8 cellular contexts compared by ENCODE assay signal in the genomic region with DNA sequence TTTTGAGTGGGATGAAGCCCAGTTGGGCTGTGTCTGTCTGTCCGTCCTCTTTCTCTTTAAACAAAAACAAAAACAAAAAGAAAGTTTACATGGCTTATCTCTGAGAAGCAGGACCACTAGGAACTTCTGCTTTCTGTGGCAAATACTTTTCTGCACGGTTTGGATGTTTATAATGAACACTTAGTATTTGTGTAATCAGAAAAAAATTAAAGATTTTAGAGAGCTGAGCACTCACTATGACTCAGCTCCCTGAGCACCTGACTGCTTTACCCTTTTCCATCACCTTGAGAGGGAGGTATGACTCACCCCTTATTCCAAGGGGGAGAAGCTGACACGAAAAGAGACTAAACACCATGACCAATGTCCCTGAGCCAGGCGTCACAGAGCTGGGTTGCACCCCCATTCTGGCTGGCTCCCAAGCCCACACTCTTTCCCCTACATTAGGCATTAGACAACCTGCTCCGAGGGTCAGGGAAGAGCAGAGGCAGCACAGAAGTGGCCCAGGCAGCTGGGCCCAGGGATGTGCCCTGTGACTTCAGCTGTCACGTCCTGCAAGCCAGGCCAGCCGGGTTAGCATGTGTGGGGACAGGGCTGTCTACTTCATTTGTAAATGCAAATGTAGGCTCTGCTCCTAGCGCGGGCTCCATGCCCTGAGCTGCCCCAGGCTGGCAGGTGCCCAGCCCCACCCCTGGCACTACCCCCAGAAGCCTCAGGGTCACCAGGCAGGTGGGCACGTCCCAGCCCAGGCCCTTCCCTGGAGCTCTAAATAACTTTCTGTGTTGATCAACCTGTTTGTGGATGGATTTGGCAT. TPM values are rescaled to one million over a fixed set of nuclear protein-coding genes. Genes with fewer than 3 reads are reported as not detected.
A peak's percentile ranks its signal among the peaks of the same experiment; 100 is the strongest.
DNase-seq lines count a peak whose midpoint lies in the region; ATAC-seq and TF ChIP-seq lines count a peak whose summit lies in the region.

No MANE protein-coding gene starts in this region.

- no peak overlapping the region for H3K4me3 ChIP-seq in lower lobe of right lung

- H3K9me3 ChIP-seq in lower lobe of right lung (no peaks in the 10 kb centered on the region), T-helper 17 cell (ENCODE audit: control insufficient read depth, low read length, poor library complexity, severe bottlenecking) (no peaks in the 10 kb centered on the region)

- H3K36me3 ChIP-seq in lower lobe of right lung, result no peaks in the 10 kb centered on the region

- peaks cover 51% of the 10 kb centered on the region for H3K27me3 Mint-ChIP-seq in T-helper 17 cell

- H3K27ac ChIP-seq in lower lobe of right lung, result peak overlapping the region; percentile 73

- no peak for TF ChIP-seq CTCF in lower lobe of right lung (IDR thresholded peaks at IDR 0.05)

- H3K27me3 ChIP-seq in lower lobe of right lung (ENCODE audit: low read depth), result peaks cover 17% of the 10 kb centered on the region

- ATAC-seq in lower lobe of right lung (peak; percentile 85 to 94), HG03460 (IDR thresholded peaks at IDR 0.05; ENCODE audit: unreplicated experiment) (no peak), T-helper 17 cell (no peak)

- H3K4me3 Mint-ChIP-seq in T-helper 17 cell, result no peak overlapping the region

- H3K27ac Mint-ChIP-seq in T-helper 17 cell, result no peak overlapping the region

- DNase-seq in COLO668 (lab: John Stamatoyannopoulos, UW; ENCODE audit: unreplicated experiment) (peak; percentile 65), Kasumi-1 (lab: John Stamatoyannopoulos, UW) (peak; percentile 17 to 29), amniotic epithelial cell (ENCODE audit: low read depth) (peak; percentile 51), lower lobe of right lung (peak; percentile 73), SIG-M5 treated with dmso at 0.1 percent for 504 hours (lab: John Stamatoyannopoulos, UW; ENCODE audit: unreplicated experiment) (no peak), T-helper 17 cell (no peak), T-helper 9 cell (no peak)

- peaks cover 17% of the 10 kb centered on the region for H3K4me1 ChIP-seq in lower lobe of right lung

- intact Hi-C loops in lower lobe of right lung (cut with DNase I), result no loop called here

- no peaks in the 10 kb centered on the region for H3K36me3 Mint-ChIP-seq in T-helper 17 cell (ENCODE audit: low read depth)

- peaks cover 2% of the 10 kb centered on the region for H3K4me1 Mint-ChIP-seq in T-helper 17 cell

RNA-seq across cellular contexts. Expression of gene RAP1GAP, which starts 30.4 kb away (rescaled TPM):
- total RNA-seq in lower lobe of right lung, result 33.7 TPM
- under 1 TPM; 0.07 to 0.42 TPM for total RNA-seq in T-helper 17 cell

Comparison
In these comparisons a context has a peak if more than half of its experiments do, and no peak if none do; other contexts are left out.
1. DNase-seq: peak in COLO668 (single experiment), Kasumi-1 (2 of 2), amniotic epithelial cell (single experiment) and lower lobe of right lung (single experiment); none in SIG-M5 treated with dmso at 0.1 percent for 504 hours (single experiment), T-helper 17 cell (0 of 3) and T-helper 9 cell (single experiment).
2. ATAC-seq: peak in lower lobe of right lung (2 of 2); none in HG03460 (single experiment) and T-helper 17 cell (single experiment).
3. RNA of gene RAP1GAP, which starts 30.4 kb away (total RNA-seq): 33.7 TPM in lower lobe of right lung (single experiment); 0.07 to 0.42 TPM in T-helper 17 cell; every median in the first group is over 10 times any median in the second.